Comparison of ENCODE assay signal across 8 cellular contexts in genomic region chr17:75828051-75828400, GRCh38. TPM values are rescaled to one million over a fixed set of nuclear protein-coding genes. Genes with fewer than 3 reads are reported as not detected.
DNase-seq lines count a peak whose midpoint lies in the region; ATAC-seq and TF ChIP-seq lines count a peak whose summit lies in the region.

No MANE protein-coding gene starts in this region.

- H3K36me3 ChIP-seq in lower lobe of right lung (peaks cover 76% of the 10 kb centered on the region), testis (ENCODE audit: low read depth, missing control alignments) (no peaks in the 10 kb centered on the region)

- H3K4me1 ChIP-seq in lower lobe of right lung (peaks cover 20% of the 10 kb centered on the region), testis (peaks cover 22% of the 10 kb centered on the region)

- peak overlapping the region; percentile 71 for H3K27ac ChIP-seq in lower lobe of right lung
- H3K27ac ChIP-seq in testis = peak overlapping the region; percentile 72 to 75

- CTCF ChIA-PET in activated CD8-positive, alpha-beta memory T cell treated with anti-CD3 and anti-CD28 coated beads, Interleukin-2, amount 10 ng/mL, durations not matched to agents 7 days and 5 days (lab: Charles Lee) = interaction anchor here (1.0 to 3.4 kb wide), 14 partner anchors 15 to 74 kb away, joined by 3 to 19 read pairs (median 7); partner anchors contain the start of genes GALK1, UNC13D, UNK and WBP2
- CTCF ChIA-PET in Calu3 (lab: Charles Lee) = no interaction called here

- intact Hi-C loops in lower lobe of right lung (cut with DNase I) = no loop called here
- intact Hi-C loops in testis (cut with DNase I; ENCODE audit: low total_unique reads) = no loop called here
- intact Hi-C loops in Calu3 (cut with micrococcal nuclease; ENCODE audit: unreplicated experiment) = no loop called here

- TF ChIP-seq CTCF in lower lobe of right lung (IDR thresholded peaks at IDR 0.05) (no peak), testis (IDR thresholded peaks at IDR 0.05) (no peak), Calu3 (IDR thresholded peaks at IDR 0.05; ENCODE audit: unreplicated experiment) (no peak)

- peak overlapping the region; percentile 8 for H3K4me3 Mint-ChIP-seq in activated CD8-positive, alpha-beta memory T cell treated with anti-CD3 and anti-CD28 coated beads, Interleukin-2, amount 10 ng/mL, durations not matched to agents 7 days and 5 days
- no peak overlapping the region for H3K4me3 Mint-ChIP-seq in Calu3 (ENCODE audit: low read depth, unreplicated experiment)

- H3K9me3 Mint-ChIP-seq in activated CD8-positive, alpha-beta memory T cell treated with anti-CD3 and anti-CD28 coated beads, Interleukin-2, amount 10 ng/mL, durations not matched to agents 7 days and 5 days (ENCODE audit: low read depth) = no peaks in the 10 kb centered on the region
- no peaks in the 10 kb centered on the region for H3K9me3 Mint-ChIP-seq in Calu3 (ENCODE audit: low read depth, unreplicated experiment)

- peaks cover 22% of the 10 kb centered on the region for H3K36me3 Mint-ChIP-seq in activated CD8-positive, alpha-beta memory T cell treated with anti-CD3 and anti-CD28 coated beads, Interleukin-2, amount 10 ng/mL, durations not matched to agents 7 days and 5 days
- peaks cover 62% of the 10 kb centered on the region for H3K36me3 Mint-ChIP-seq in Calu3 (ENCODE audit: insufficient read depth, unreplicated experiment)

- ATAC-seq in activated CD8-positive, alpha-beta memory T cell treated with anti-CD3 and anti-CD28 coated beads, Interleukin-2, amount 10 ng/mL, durations not matched to agents 7 days and 5 days = peak; percentile 8
- no peak for ATAC-seq in lower lobe of right lung
- no peak for ATAC-seq in GM19035 (IDR thresholded peaks at IDR 0.05; ENCODE audit: unreplicated experiment)

- H3K27me3 ChIP-seq in lower lobe of right lung (ENCODE audit: low read depth) (no peaks in the 10 kb centered on the region), testis (no peaks in the 10 kb centered on the region)

- H3K9me3 ChIP-seq in lower lobe of right lung = no peaks in the 10 kb centered on the region
- no peaks in the 10 kb centered on the region for H3K9me3 ChIP-seq in testis

- H3K4me1 Mint-ChIP-seq in activated CD8-positive, alpha-beta memory T cell treated with anti-CD3 and anti-CD28 coated beads, Interleukin-2, amount 10 ng/mL, durations not matched to agents 7 days and 5 days = peaks cover 22% of the 10 kb centered on the region
- no peaks in the 10 kb centered on the region for H3K4me1 Mint-ChIP-seq in Calu3 (ENCODE audit: low read depth, unreplicated experiment)

- WGBS in testis, 2 donors = 72 to 79% methylated on average over 10 to 12 of the region's 12 CpGs

- H3K27me3 Mint-ChIP-seq in activated CD8-positive, alpha-beta memory T cell treated with anti-CD3 and anti-CD28 coated beads, Interleukin-2, amount 10 ng/mL, durations not matched to agents 7 days and 5 days = no peaks in the 10 kb centered on the region
- H3K27me3 Mint-ChIP-seq in Calu3 (ENCODE audit: unreplicated experiment) = no peaks in the 10 kb centered on the region

- peak overlapping the region; percentile 39 for H3K4me3 ChIP-seq in lower lobe of right lung
- no peak overlapping the region for H3K4me3 ChIP-seq in testis

- TF ChIP-seq POLR2A in testis (IDR thresholded peaks at IDR 0.05) = no peak

- DNase-seq in activated CD8-positive, alpha-beta memory T cell treated with anti-CD3 and anti-CD28 coated beads, Interleukin-2, amount 10 ng/mL, durations not matched to agents 7 days and 5 days = peak; percentile 70
- no peak for DNase-seq in activated CD8-positive, alpha-beta memory T cell treated with anti-CD3 and anti-CD28 coated beads, Interleukin-2, amount 50 U/mL, for 48 hours
- DNase-seq in activated gamma-delta T cell treated with Interleukin-2 at 50 U/mL for 16 hours (peak; percentile 58), lower lobe of right lung (no peak), testis (no peak), C1 segment of cervical spinal cord (lab: John Stamatoyannopoulos, UW) (no peak), Calu3 (no peak)

- peak overlapping the region; percentile 90 for H3K27ac Mint-ChIP-seq in activated CD8-positive, alpha-beta memory T cell treated with anti-CD3 and anti-CD28 coated beads, Interleukin-2, amount 10 ng/mL, durations not matched to agents 7 days and 5 days
- H3K27ac Mint-ChIP-seq in Calu3 (ENCODE audit: unreplicated experiment) = no peak overlapping the region

- no TSS peak for BruUV-seq in Calu3 (replicated peaks; lab: Mats Ljungman, UMichigan)

RNA-seq across cellular contexts. Expression of gene UNC13D, which starts 16.2 kb away (rescaled TPM):
- 100 to 1,000 TPM; 212 to 218 TPM for total RNA-seq in activated CD8-positive, alpha-beta memory T cell treated with anti-CD3 and anti-CD28 coated beads, Interleukin-2, amount 10 ng/mL, durations not matched to agents 7 days and 5 days
- 118 TPM for total RNA-seq in lower lobe of right lung
- 10 to 100 TPM; 15.0 to 20.4 TPM for total RNA-seq in testis
- 10.2 TPM for polyA plus RNA-seq in testis (ENCODE audit: insufficient read depth, low read depth, low replicate concordance)
- total RNA-seq in Calu3 (2022) = 103 and 104 TPM in 2 replicates

RNA-seq across cellular contexts. Expression of gene WBP2, which starts 27.1 kb away (rescaled TPM):
- 10 to 100 TPM; 71.3 to 79.1 TPM for total RNA-seq in activated CD8-positive, alpha-beta memory T cell treated with anti-CD3 and anti-CD28 coated beads, Interleukin-2, amount 10 ng/mL, durations not matched to agents 7 days and 5 days
- total RNA-seq in lower lobe of right lung (145 TPM), testis (100 to 1,000 TPM in 1 of 2 donors, 10 to 100 TPM in 1; 96.1 to 127 TPM), Calu3 (2022) (126 and 133 TPM in 2 replicates)
- 217 TPM for polyA plus RNA-seq in testis (ENCODE audit: insufficient read depth, low read depth, low replicate concordance)

RNA-seq across cellular contexts. Expression of gene UNK, which starts 43.4 kb away (rescaled TPM):
- total RNA-seq in activated CD8-positive, alpha-beta memory T cell treated with anti-CD3 and anti-CD28 coated beads, Interleukin-2, amount 10 ng/mL, durations not matched to agents 7 days and 5 days = 10 to 100 TPM; 32.8 to 33.1 TPM
- total RNA-seq in lower lobe of right lung = 31.1 TPM
- total RNA-seq in testis = 10 to 100 TPM; 57.2 to 76.0 TPM
- polyA plus RNA-seq in testis (ENCODE audit: insufficient read depth, low read depth, low replicate concordance) = 66.7 TPM
- 26.0 and 29.7 TPM in 2 replicates for total RNA-seq in Calu3 (2022)

RNA-seq across cellular contexts. Expression of gene TRIM47, which starts 50.4 kb away (rescaled TPM):
- total RNA-seq in activated CD8-positive, alpha-beta memory T cell treated with anti-CD3 and anti-CD28 coated beads, Interleukin-2, amount 10 ng/mL, durations not matched to agents 7 days and 5 days = 10 to 100 TPM; 13.4 to 24.3 TPM
- 21.0 TPM for total RNA-seq in lower lobe of right lung
- total RNA-seq in testis = 10 to 100 TPM; 43.5 to 48.6 TPM
- 18.3 TPM for polyA plus RNA-seq in testis (ENCODE audit: insufficient read depth, low read depth, low replicate concordance)
- 51.2 and 54.1 TPM in 2 replicates for total RNA-seq in Calu3 (2022)

Comparison
In these comparisons a context has a peak if more than half of its experiments do, and no peak if none do; other contexts are left out.
1. DNase-seq: peak in activated CD8-positive, alpha-beta memory T cell treated with anti-CD3 and anti-CD28 coated beads, Interleukin-2, amount 10 ng/mL, durations not matched to agents 7 days and 5 days (single experiment) and activated gamma-delta T cell treated with Interleukin-2 at 50 U/mL for 16 hours (single experiment); none in activated CD8-positive, alpha-beta memory T cell treated with anti-CD3 and anti-CD28 coated beads, Interleukin-2, amount 50 U/mL, for 48 hours (single experiment), lower lobe of right lung (single experiment), testis (single experiment), C1 segment of cervical spinal cord (0 of 14) and Calu3 (single experiment).